In the genomic region with DNA sequence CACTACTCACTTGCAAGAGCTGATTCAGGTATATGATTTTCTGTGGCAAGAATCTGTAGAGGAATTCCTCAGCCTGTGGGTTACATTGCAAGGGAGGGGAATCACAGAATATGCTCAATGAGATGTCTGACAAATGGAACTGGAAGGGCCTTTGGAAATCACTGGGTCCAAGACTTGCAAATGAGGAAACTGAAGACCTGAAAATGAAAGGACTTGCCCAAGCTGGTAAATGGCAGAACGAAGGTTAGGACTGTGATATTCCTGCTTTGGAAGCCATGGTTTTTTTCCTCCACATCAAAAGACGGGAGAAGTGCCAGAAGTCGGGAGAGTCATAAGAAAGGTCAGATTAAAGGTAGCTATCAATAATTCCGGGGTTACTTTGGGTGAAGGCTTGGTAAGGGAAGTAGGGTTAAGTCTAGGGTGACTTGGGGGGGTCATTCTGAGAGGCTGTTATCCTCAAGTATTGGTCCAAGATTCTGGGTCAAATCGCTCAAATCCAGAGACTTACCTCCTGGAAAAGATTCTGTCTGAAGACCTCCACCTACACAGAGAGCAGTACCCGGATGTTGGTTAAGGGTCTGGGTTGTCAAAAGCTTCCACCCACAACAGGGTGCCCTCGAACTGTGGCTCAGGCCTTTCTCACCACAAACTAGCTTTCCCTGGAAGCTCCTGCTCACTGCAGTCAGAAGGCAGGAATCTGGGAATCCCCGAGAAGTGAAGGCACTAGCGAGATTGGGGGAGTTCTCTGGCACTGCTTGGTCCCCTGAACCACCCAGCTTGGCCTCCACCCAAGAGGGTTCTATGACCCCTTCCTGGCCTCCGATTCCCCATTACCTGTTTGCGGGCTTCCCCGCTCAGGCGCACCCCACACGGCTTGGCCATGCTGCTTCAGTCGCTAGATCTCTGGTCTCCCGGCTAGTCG, we compare ENCODE assay signal across 8 cellular contexts. TPM values are rescaled to one million over a fixed set of nuclear protein-coding genes. Genes with fewer than 3 reads are reported as not detected.
A peak's percentile ranks its signal among the peaks of the same experiment; 100 is the strongest.
DNase-seq lines count a peak whose midpoint lies in the region; ATAC-seq, FAIRE-seq and TF ChIP-seq lines count a peak whose summit lies in the region.

PSME2 (minus strand) TSS at position 911 of the 922 bp plus-strand sequence; CDS start at position 882, 29 bp downstream.

- FAIRE-seq in GM12891 (lab: Jason Lieb, UNC): peak; percentile 23

- in situ Hi-C loops in GM13977 (cut with MboI; ENCODE audit: low pct_unique_long_range_greater_than_20kb, low sequenced_read_pairs, unreplicated experiment): no loop called here

- no peak for DNase-seq in GM12891 (ENCODE audit: insufficient read length, low spot score)
- no peak for DNase-seq in NCI-H460 (ENCODE audit: extremely low read depth, low read depth)
- DNase-seq in cerebellum (ENCODE audit: low spot score): no peak
- DNase-seq in lower leg skin (ENCODE audit: low spot score in 2 of 2): no peak
- DNase-seq in testis: no peak
- DNase-seq in GM13977 (ENCODE audit: low spot score): no peak

- TF ChIP-seq CTCF in lower leg skin (IDR thresholded peaks at IDR 0.05): no peak
- no peak for TF ChIP-seq CTCF in testis (IDR thresholded peaks at IDR 0.05)
- no peak for TF ChIP-seq CTCF in GM13977 (IDR thresholded peaks at IDR 0.05; ENCODE audit: extremely low read depth, insufficient read depth, missing control alignments)

- no peaks in the 10 kb centered on the region for H3K27me3 ChIP-seq in testis

- WGBS in lower leg skin, 2 donors: 6% methylated on average over 17 of the region's 17 CpGs
- WGBS in testis, 2 donors: 5 to 6% methylated on average over 15 to 17 of the region's 17 CpGs

- no peaks in the 10 kb centered on the region for H3K36me3 ChIP-seq in testis (ENCODE audit: low read depth, missing control alignments)

- H3K4me3 ChIP-seq in lower leg skin (ENCODE audit: low read depth, poor library complexity, severe bottlenecking) (peak within 1 kb of the TSS; percentile 94), testis (peak within 1 kb of the TSS; percentile 91 to 95)

- ATAC-seq in GM19328 (IDR thresholded peaks at IDR 0.05; ENCODE audit: unreplicated experiment): no peak
- no peak for ATAC-seq in GM18907 (IDR thresholded peaks at IDR 0.05; ENCODE audit: unreplicated experiment)

- peak; percentile 78 for TF ChIP-seq POLR2A in GM12891 (IDR thresholded peaks at IDR 0.05; ENCODE audit: low read depth, low read length)
- no peak for TF ChIP-seq POLR2A in lower leg skin (IDR thresholded peaks at IDR 0.05)
- no peak for TF ChIP-seq POLR2A in testis (IDR thresholded peaks at IDR 0.05)

- peak within 1 kb of the TSS; percentile 89 to 91 for H3K27ac ChIP-seq in testis

- intact Hi-C loops in lower leg skin (cut with DNase I; ENCODE audit: low total_unique reads) (no loop called here), testis (cut with DNase I; ENCODE audit: low total_unique reads) (no loop called here)

- H3K9me3 ChIP-seq in testis: no peaks in the 10 kb centered on the region

- H3K4me1 ChIP-seq in testis: peaks cover 20% of the 10 kb centered on the region

TF ChIP-seq in GM12891, 5 proteins besides CTCF, POLR2A, EP300 and RAD21:
- TF ChIP-seq POLR2AphosphoS5 (IDR thresholded peaks at IDR 0.05; ENCODE audit: low read depth, low read length) (peak; percentile 83), TAF1 (IDR thresholded peaks at IDR 0.05; ENCODE audit: low read depth, low read length) (no peak)
TF ChIP-seq in GM12891: peak in this region for 1.

RNA-seq across cellular contexts. Expression of gene PSME2, which starts in this region (rescaled TPM):
- 620 TPM for polyA plus RNA-seq in GM12891 (2012; ENCODE audit: low read depth, missing spikeins)
- 204 and 205 TPM in 2 replicates for total RNA-seq in NCI-H460 (2014; rRNA removed; shearing (Covaris generic))
- 131 and 132 TPM in 2 replicates for polyA plus RNA-seq in NCI-H460 (2014; cell fraction: nucleus; rRNA removed)
- total RNA-seq in cerebellum (25.9 TPM), lower leg skin (10 to 100 TPM; 23.2 to 50.2 (median 31.2) TPM), testis (10 to 100 TPM; 49.8 to 78.1 TPM)
- 122 TPM for polyA plus RNA-seq in testis (ENCODE audit: insufficient read depth, low read depth, low replicate concordance)
